1 cellular context compared by ENCODE assay signal in the genomic region with DNA sequence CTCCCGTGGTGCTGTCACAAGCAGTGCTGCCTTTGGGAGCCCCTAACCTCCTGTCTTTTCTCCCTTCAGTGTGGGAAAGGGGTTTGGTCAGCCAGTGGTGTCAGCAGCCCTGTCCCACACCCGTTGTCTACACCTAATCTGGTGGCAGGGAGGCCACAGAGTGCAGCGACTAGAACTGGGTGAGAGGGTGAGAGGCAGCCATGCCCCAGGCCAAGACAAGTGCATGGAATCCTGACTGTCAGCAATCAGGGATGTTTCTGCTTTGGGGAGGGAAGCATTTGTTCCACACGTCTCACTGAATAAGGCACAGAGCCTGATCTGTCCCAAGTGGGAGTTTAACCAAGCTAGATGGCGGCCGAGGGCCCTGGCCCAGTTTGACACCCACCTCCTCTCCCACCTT.
TF ChIP-seq lines count a peak whose summit lies in the region.

No MANE protein-coding gene starts in this region.

TF ChIP-seq in HepG2, 621 proteins besides CTCF, POLR2A, EP300 and RAD21:
- no peak for TF ChIP-seq NR2C2 (CRISPR knock-in tag; IDR thresholded peaks at IDR 0.05; ENCODE audit: borderline replicate concordance)
- TF ChIP-seq ZNF513 (CRISPR knock-in tag; conservative IDR thresholded peaks at IDR 0.05) = no peak
- TF ChIP-seq ATF7 (IDR thresholded peaks at IDR 0.05) = no peak
- TF ChIP-seq ATF7 (CRISPR knock-in tag; IDR thresholded peaks at IDR 0.05) = 0 out of 2 replicates have a peak, but pooled peaks have one; percentile 31
- TF ChIP-seq HMG20A (CRISPR knock-in tag; IDR thresholded peaks at IDR 0.05; ENCODE audit: borderline replicate concordance) = no peak
- TF ChIP-seq, protein P1, sequence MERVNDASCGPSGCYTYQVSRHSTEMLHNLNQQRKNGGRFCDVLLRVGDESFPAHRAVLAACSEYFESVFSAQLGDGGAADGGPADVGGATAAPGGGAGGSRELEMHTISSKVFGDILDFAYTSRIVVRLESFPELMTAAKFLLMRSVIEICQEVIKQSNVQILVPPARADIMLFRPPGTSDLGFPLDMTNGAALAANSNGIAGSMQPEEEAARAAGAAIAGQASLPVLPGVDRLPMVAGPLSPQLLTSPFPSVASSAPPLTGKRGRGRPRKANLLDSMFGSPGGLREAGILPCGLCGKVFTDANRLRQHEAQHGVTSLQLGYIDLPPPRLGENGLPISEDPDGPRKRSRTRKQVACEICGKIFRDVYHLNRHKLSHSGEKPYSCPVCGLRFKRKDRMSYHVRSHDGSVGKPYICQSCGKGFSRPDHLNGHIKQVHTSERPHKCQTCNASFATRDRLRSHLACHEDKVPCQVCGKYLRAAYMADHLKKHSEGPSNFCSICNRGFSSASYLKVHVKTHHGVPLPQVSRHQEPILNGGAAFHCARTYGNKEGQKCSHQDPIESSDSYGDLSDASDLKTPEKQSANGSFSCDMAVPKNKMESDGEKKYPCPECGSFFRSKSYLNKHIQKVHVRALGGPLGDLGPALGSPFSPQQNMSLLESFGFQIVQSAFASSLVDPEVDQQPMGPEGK (CRISPR knock-in tag; IDR thresholded peaks at IDR 0.05) = no peak
- no peak for TF ChIP-seq ZNF530 (CRISPR knock-in tag; IDR thresholded peaks at IDR 0.05; ENCODE audit: low read depth)
- 0 out of 2 replicates have a peak, but pooled peaks have one; percentile 27 for TF ChIP-seq FOXC1 (CRISPR knock-in tag; IDR thresholded peaks at IDR 0.05; ENCODE audit: borderline replicate concordance)
- TF ChIP-seq, protein P2, sequence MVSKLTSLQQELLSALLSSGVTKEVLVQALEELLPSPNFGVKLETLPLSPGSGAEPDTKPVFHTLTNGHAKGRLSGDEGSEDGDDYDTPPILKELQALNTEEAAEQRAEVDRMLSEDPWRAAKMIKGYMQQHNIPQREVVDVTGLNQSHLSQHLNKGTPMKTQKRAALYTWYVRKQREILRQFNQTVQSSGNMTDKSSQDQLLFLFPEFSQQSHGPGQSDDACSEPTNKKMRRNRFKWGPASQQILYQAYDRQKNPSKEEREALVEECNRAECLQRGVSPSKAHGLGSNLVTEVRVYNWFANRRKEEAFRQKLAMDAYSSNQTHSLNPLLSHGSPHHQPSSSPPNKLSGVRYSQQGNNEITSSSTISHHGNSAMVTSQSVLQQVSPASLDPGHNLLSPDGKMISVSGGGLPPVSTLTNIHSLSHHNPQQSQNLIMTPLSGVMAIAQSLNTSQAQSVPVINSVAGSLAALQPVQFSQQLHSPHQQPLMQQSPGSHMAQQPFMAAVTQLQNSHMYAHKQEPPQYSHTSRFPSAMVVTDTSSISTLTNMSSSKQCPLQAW (CRISPR knock-in tag; IDR thresholded peaks at IDR 0.05) = no peak
